Comparison of ENCODE assay signal across 28 cellular contexts in the genomic region with DNA sequence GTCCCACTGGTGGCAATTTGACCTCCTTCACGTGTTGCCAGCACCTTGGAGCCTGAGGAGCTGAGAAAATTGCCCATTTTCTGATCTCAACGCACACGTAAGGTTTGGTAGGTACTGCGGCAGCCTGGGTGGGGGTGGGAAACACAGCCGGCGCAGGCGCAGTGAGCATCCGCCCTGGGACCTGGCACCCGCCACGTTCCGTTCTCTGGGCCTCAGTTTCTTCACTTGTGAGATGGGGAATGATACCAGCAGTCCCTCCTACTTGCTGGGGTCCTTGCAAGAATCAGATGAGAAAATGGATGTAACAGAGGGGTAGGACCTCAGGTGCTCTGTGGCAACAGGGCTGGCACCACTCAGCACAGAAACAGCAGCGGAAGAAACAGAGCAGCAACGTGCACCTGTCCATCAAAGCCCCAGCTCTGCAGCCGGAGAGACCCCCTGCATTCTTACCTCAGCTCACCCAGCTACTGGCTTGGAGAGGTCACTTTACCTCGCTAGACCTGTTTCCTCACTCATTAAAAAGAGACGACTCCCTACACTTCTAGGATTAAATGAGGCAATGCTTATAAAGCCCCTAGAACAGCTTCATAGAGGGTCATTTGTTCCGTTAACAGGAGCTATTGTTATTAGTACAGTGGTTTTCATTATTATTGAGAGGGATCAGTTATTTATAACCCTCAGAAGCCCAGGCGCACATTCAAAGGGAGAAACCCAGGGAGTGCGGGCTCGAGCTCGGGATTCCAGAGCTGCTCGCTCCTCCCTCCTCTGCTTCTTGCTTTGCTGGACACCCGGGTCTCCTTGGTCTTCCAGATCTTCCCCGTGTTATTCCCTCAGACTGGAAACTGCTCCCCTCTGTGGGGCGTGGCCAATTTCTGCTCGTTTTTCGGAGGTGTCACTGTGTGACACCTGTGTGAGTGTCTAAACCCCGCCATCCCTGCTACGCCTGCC.
DNase-seq lines count a peak whose midpoint lies in the region; ATAC-seq and TF ChIP-seq lines count a peak whose summit lies in the region.
"Had no signal": no experiment of that assay in that cellular context is flagged by ENCODE, and none has a peak within 500 bp of the region (broad histone marks: within the 10 kb centered on the region; RNA-seq: fewer than 3 reads in every experiment).

No MANE protein-coding gene starts in this region.

- peaks cover 2% of the 10 kb centered on the region for H3K27me3 Mint-ChIP-seq in osteocyte (ENCODE audit: unreplicated experiment)
- H3K27me3 Mint-ChIP-seq: CD8-positive, alpha-beta memory T cell had no signal

- H3K4me3 ChIP-seq in NT2/D1 (ENCODE audit: insufficient read length, low read depth) (no peak overlapping the region), esophagus muscularis mucosa (no peak overlapping the region), suprapubic skin (no peak overlapping the region)
- H3K4me3 ChIP-seq: GM23248, SJSA1 had no signal

- H3K36me3 Mint-ChIP-seq in osteocyte (ENCODE audit: unreplicated experiment): no peaks in the 10 kb centered on the region
- H3K36me3 Mint-ChIP-seq: CD8-positive, alpha-beta memory T cell; IgD-negative memory B cell had no signal

- H3K27me3 ChIP-seq in NT2/D1 (ENCODE audit: insufficient read depth, insufficient read length) (no peaks in the 10 kb centered on the region), esophagus muscularis mucosa (no peaks in the 10 kb centered on the region), suprapubic skin (no peaks in the 10 kb centered on the region)
- H3K27me3 ChIP-seq: BE2C, SJSA1 had no signal

- TF ChIP-seq CTCF in esophagus muscularis mucosa (IDR thresholded peaks at IDR 0.05) (no peak), osteocyte (IDR thresholded peaks at IDR 0.05) (no peak), suprapubic skin (IDR thresholded peaks at IDR 0.05) (no peak)

- H3K4me1 ChIP-seq in NT2/D1 (ENCODE audit: insufficient read depth, insufficient read length): peaks cover 9% of the 10 kb centered on the region
- peaks cover 8 to 15% (median 10%) of the 10 kb centered on the region in 4 donors for H3K4me1 ChIP-seq in esophagus muscularis mucosa
- H3K4me1 ChIP-seq in suprapubic skin: no peaks in the 10 kb centered on the region
- H3K4me1 ChIP-seq: BE2C, SJSA1 had no signal

- TF ChIP-seq EP300 in esophagus muscularis mucosa (IDR thresholded peaks at IDR 0.05) (no peak), suprapubic skin (IDR thresholded peaks at IDR 0.05) (no peak)

- H3K4me1 Mint-ChIP-seq in osteocyte (ENCODE audit: unreplicated experiment): no peaks in the 10 kb centered on the region
- H3K4me1 Mint-ChIP-seq: IgD-negative memory B cell had no signal

- intact Hi-C loops in esophagus muscularis mucosa (cut with DNase I): no loop called here

- no peak overlapping the region for H3K27ac Mint-ChIP-seq in osteocyte (ENCODE audit: unreplicated experiment)
- H3K27ac Mint-ChIP-seq: IgD-negative memory B cell had no signal

- H3K27ac ChIP-seq in esophagus muscularis mucosa (replicated peaks in 1 of 4) (no peak overlapping the region), suprapubic skin (no peak overlapping the region)
- H3K27ac ChIP-seq: GM23248, SJSA1 had no signal

- H3K9ac ChIP-seq in NT2/D1 (ENCODE audit: insufficient read length, low read depth): peak overlapping the region; percentile 8
- H3K9ac ChIP-seq: GM23248 had no signal

- DNase-seq in activated gamma-delta T cell (lab: John Stamatoyannopoulos, UW): peak; percentile 8
- DNase-seq in activated gamma-delta T cell treated with Interleukin-2 at 50 U/mL for 16 hours: no peak
- DNase-seq in NT2/D1 (ENCODE audit: low read depth, low spot score): no peak
- DNase-seq in esophagus muscularis mucosa (ENCODE audit: extremely low spot score): peak; percentile 37
- DNase-seq in osteocyte (ENCODE audit: extremely low spot score, unreplicated experiment): peak; percentile 70
- no peak for DNase-seq in suprapubic skin (ENCODE audit: low spot score in 2 of 2)
- DNase-seq in NCI-H446 (lab: John Stamatoyannopoulos, UW): no peak
- DNase-seq: 8988T; ACHN; BE2C; CD8-positive, alpha-beta memory T cell; DMS 273 treated with DMSO at 0.1 percent for 48 hours; DMS79; EL; GF-D8; GM23248; Karpas-422; NCI-H1092; NCI-H1436; NCI-H1930; NCI-H2107; Right ventricle myocardium superior; RPMI8226 had no signal

- no peak overlapping the region for H3K4me3 Mint-ChIP-seq in osteocyte (ENCODE audit: unreplicated experiment)
- H3K4me3 Mint-ChIP-seq: CD14-positive monocyte; CD8-positive, alpha-beta memory T cell; IgD-negative memory B cell had no signal

- H3K36me3 ChIP-seq in NT2/D1 (ENCODE audit: insufficient read depth, insufficient read length, low read length): no peaks in the 10 kb centered on the region
- no peaks in the 10 kb centered on the region for H3K36me3 ChIP-seq in esophagus muscularis mucosa
- no peaks in the 10 kb centered on the region for H3K36me3 ChIP-seq in suprapubic skin
- H3K36me3 ChIP-seq: BE2C, SJSA1 had no signal

- WGBS in esophagus muscularis mucosa: 96% methylated on average over 23 of the region's 29 CpGs
- WGBS in suprapubic skin: 89% methylated on average over 28 of the region's 29 CpGs

- H3K9me3 Mint-ChIP-seq in osteocyte (ENCODE audit: unreplicated experiment): no peaks in the 10 kb centered on the region
- H3K9me3 Mint-ChIP-seq: CD14-positive monocyte; CD8-positive, alpha-beta memory T cell had no signal

- TF ChIP-seq POLR2A in esophagus muscularis mucosa (IDR thresholded peaks at IDR 0.05; ENCODE audit: low read depth): no peak
- TF ChIP-seq POLR2A in suprapubic skin (IDR thresholded peaks at IDR 0.05): no peak

- ATAC-seq in HG03571 (IDR thresholded peaks at IDR 0.05; ENCODE audit: unreplicated experiment): no peak
- ATAC-seq: HCT116 had no signal

- no peaks in the 10 kb centered on the region for H3K9me3 ChIP-seq in NT2/D1 (ENCODE audit: insufficient read depth, low read length)
- H3K9me3 ChIP-seq in esophagus muscularis mucosa: no peaks in the 10 kb centered on the region
- no peaks in the 10 kb centered on the region for H3K9me3 ChIP-seq in suprapubic skin
- H3K9me3 ChIP-seq: BE2C, SJSA1 had no signal

Comparison
In these comparisons a context has a peak if more than half of its experiments do, and no peak if none do; other contexts are left out.
1. DNase-seq: peak in activated gamma-delta T cell (single experiment), esophagus muscularis mucosa (single experiment) and osteocyte (single experiment); none in activated gamma-delta T cell treated with Interleukin-2 at 50 U/mL for 16 hours (single experiment), NT2/D1 (single experiment), suprapubic skin (0 of 2) and NCI-H446 (0 of 2).